In genomic region chr3:171187706-171188290, GRCh38 we compare ENCODE assay signal across 8 cellular contexts.
A peak's percentile ranks its signal among the peaks of the same experiment; 100 is the strongest.
DNase-seq lines count a peak whose midpoint lies in the region; ATAC-seq and TF ChIP-seq lines count a peak whose summit lies in the region.

No MANE protein-coding gene starts in this region.

- H3K79me2 ChIP-seq in Karpas-422 (ENCODE audit: low read length): no peaks in the 10 kb centered on the region

- H3K27me3 ChIP-seq in Karpas-422 (ENCODE audit: low read length) (no peaks in the 10 kb centered on the region), prostate gland (replicated peaks; ENCODE audit: insufficient read depth) (no peaks in the 10 kb centered on the region)

- no peaks in the 10 kb centered on the region for H3K9me3 ChIP-seq in Karpas-422 (ENCODE audit: low read length)
- no peaks in the 10 kb centered on the region for H3K9me3 ChIP-seq in prostate gland

- 36% methylated on average over 5 of the region's 5 CpGs for WGBS in prostate gland

- H3K27ac ChIP-seq in Karpas-422 (ENCODE audit: low read length) (no peak overlapping the region), prostate gland (no peak overlapping the region)

- H4K20me1 ChIP-seq in Karpas-422 (ENCODE audit: insufficient read depth, low read depth, low read length): no peaks in the 10 kb centered on the region

- no peak for ATAC-seq in GM21737 (IDR thresholded peaks at IDR 0.05; ENCODE audit: unreplicated experiment)
- ATAC-seq in HG03025 (IDR thresholded peaks at IDR 0.05; ENCODE audit: low FRiP score, unreplicated experiment): no peak

- H3K36me3 ChIP-seq in Karpas-422 (ENCODE audit: insufficient read depth, low read length) (no peaks in the 10 kb centered on the region), prostate gland (no peaks in the 10 kb centered on the region)

- no peak overlapping the region for H2AFZ ChIP-seq in Karpas-422 (ENCODE audit: low read length)

- no peak overlapping the region for H3K9ac ChIP-seq in Karpas-422 (ENCODE audit: low read length)

- DNase-seq in AG08395 (ENCODE audit: low spot score) (peak; percentile 39), Karpas-422 (peak; percentile 65), SK-MEL-5 (ENCODE audit: low read depth, low spot score) (peak; percentile 73), fibroblast of the aortic adventitia (ENCODE audit: low read depth) (peak; percentile 61), prostate gland (ENCODE audit: low spot score) (peak; percentile 7)

- no peak overlapping the region for H3K4me3 ChIP-seq in Karpas-422 (ENCODE audit: low read length)
- no peak overlapping the region for H3K4me3 ChIP-seq in fibroblast of the aortic adventitia (ENCODE audit: low read depth, low read length)
- H3K4me3 ChIP-seq in prostate gland: no peak overlapping the region

- no peak for TF ChIP-seq POLR2A in prostate gland (IDR thresholded peaks at IDR 0.05)

- TF ChIP-seq CTCF in GM12872 (IDR thresholded peaks at IDR 0.05; ENCODE audit: insufficient read depth, low read depth, low read length) (peak; percentile 83), fibroblast of the aortic adventitia (IDR thresholded peaks at IDR 0.05; ENCODE audit: insufficient read depth, low read length) (peak; percentile 72), prostate gland (IDR thresholded peaks at IDR 0.05) (peak; percentile 25 to 55 (median 48))

- in situ Hi-C loops in SK-MEL-5 (cut with HindIII; ENCODE audit: low pct_unique_long_range_greater_than_20kb, low sequenced_read_pairs): no loop called here

- no peaks in the 10 kb centered on the region for H3K9me2 ChIP-seq in Karpas-422 (replicated peaks; ENCODE audit: insufficient read depth, low read length)

- H3K4me2 ChIP-seq in Karpas-422 (ENCODE audit: low read depth, low read length, poor library complexity, severe bottlenecking): no peak overlapping the region

- H3K4me1 ChIP-seq in Karpas-422 (ENCODE audit: low read length): no peaks in the 10 kb centered on the region
- no peaks in the 10 kb centered on the region for H3K4me1 ChIP-seq in prostate gland (replicated peaks)

- intact Hi-C loops in prostate gland (cut with DNase I): loop anchor here (5.0 kb wide), 1 partner anchor 275 kb away; the partner anchor contains the start of gene TNIK

Comparison
In these comparisons a context has a peak if more than half of its experiments do, and no peak if none do; other contexts are left out.
1. DNase-seq: peak in every context shown above with its lines; median percentile 73 in SK-MEL-5; 65 in Karpas-422; 61 in fibroblast of the aortic adventitia; 39 in AG08395; 7 in prostate gland.